In the genomic region with DNA sequence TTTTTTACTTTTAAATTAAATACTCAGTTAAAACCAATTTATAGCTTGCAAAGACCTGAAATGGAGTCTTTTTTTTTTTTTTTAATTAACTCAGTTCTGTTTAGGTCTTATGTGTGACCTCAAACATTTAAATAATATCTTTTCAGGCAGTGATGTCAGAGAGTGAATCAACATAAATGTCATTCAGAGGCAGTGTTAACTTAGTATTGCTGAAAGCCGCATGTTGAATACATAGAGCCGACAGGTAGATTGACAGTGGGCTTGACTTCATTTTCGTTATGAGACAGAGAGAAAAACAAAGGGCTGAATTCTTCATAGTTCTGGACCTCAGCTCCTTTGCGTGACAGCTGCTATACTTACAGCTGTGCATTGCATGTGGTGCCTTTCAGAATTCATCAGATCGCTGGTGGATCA, we compare ENCODE assay signal across 10 cellular contexts. TPM values are rescaled to one million over a fixed set of nuclear protein-coding genes. Genes with fewer than 3 reads are reported as not detected.
DNase-seq lines count a peak whose midpoint lies in the region; ATAC-seq and TF ChIP-seq lines count a peak whose summit lies in the region.
"Had no signal": no experiment of that assay in that cellular context is flagged by ENCODE, and none has a peak within 500 bp of the region (broad histone marks: within the 10 kb centered on the region; RNA-seq: fewer than 3 reads in every experiment).

No MANE protein-coding gene starts in this region.

- H3K27ac Mint-ChIP-seq in CD4-positive, alpha-beta T cell, result no peak overlapping the region
- no peak overlapping the region for H3K27ac Mint-ChIP-seq in activated naive CD4-positive, alpha-beta T cell treated with anti-CD3 and anti-CD28 coated beads for 36 hours

- peaks cover 5 to 13% of the 10 kb centered on the region in 2 experiments for H3K36me3 ChIP-seq in mesenchymal stem cell (ENCODE audit: control insufficient read depth in 1 of 2, insufficient read depth in 2 of 2, low read depth in 1 of 2, low read length in 2 of 2)
- H3K36me3 ChIP-seq: tibial artery had no signal

- no peak overlapping the region for H3K23ac ChIP-seq in mesenchymal stem cell (ENCODE audit: low read length in 2 of 2)

- CTCF ChIA-PET in CD4-positive, alpha-beta T cell (lab: Charles Lee), result interaction anchor here (0.8 to 1.3 kb wide), 3 partner anchors 16 to 48 kb away, joined by 3 to 4 read pairs (median 3); no protein-coding TSS in a partner anchor
- CTCF ChIA-PET in RWPE1 (lab: Yijun Ruan, JAX), result interaction anchor here (0.6 kb wide), 1 partner anchor 37 kb away, joined by 3 read pairs; no protein-coding TSS in a partner anchor
- CTCF ChIA-PET in activated naive CD4-positive, alpha-beta T cell treated with anti-CD3 and anti-CD28 coated beads for 36 hours (lab: Charles Lee), result interaction anchor here (0.6 to 1.2 kb wide), 3 partner anchors 24 to 88 kb away, joined by 5 to 9 read pairs (median 5); no protein-coding TSS in a partner anchor

- no peak for TF ChIP-seq CTCF in CD4-positive, alpha-beta T cell (IDR thresholded peaks at IDR 0.05)
- TF ChIP-seq CTCF in RWPE1 (conservative IDR thresholded peaks at IDR 0.05; ENCODE audit: low read depth), result no peak

- H2BK5ac ChIP-seq in mesenchymal stem cell (ENCODE audit: low read depth, low read length, poor library complexity, severe bottlenecking), result no peak overlapping the region

- no peak overlapping the region for H3K27ac ChIP-seq in CD4-positive, alpha-beta T cell (ENCODE audit: low read depth, low read length)
- H3K27ac ChIP-seq in mesenchymal stem cell (ENCODE audit: low read length, poor library complexity, severe bottlenecking) (no peak overlapping the region), RWPE1 (no peak overlapping the region)
- H3K27ac ChIP-seq: tibial artery had no signal

- H3K4me1 ChIP-seq in mesenchymal stem cell (ENCODE audit: control insufficient read depth, insufficient read depth, low read depth, low read length), result peaks cover 6% of the 10 kb centered on the region

- ATAC-seq in CD4-positive, alpha-beta T cell (ENCODE audit: poor library complexity), result no peak
- ATAC-seq in GM19351 (IDR thresholded peaks at IDR 0.05; ENCODE audit: unreplicated experiment), result peak; percentile 36

- H3K9me3 Mint-ChIP-seq in CD4-positive, alpha-beta T cell, result no peaks in the 10 kb centered on the region
- no peaks in the 10 kb centered on the region for H3K9me3 Mint-ChIP-seq in activated naive CD4-positive, alpha-beta T cell treated with anti-CD3 and anti-CD28 coated beads for 36 hours

- no peak overlapping the region for H4K8ac ChIP-seq in mesenchymal stem cell (ENCODE audit: low read length)

- peaks cover 44% of the 10 kb centered on the region for H3K36me3 Mint-ChIP-seq in CD4-positive, alpha-beta T cell (ENCODE audit: low read depth)
- H3K36me3 Mint-ChIP-seq in activated naive CD4-positive, alpha-beta T cell treated with anti-CD3 and anti-CD28 coated beads for 36 hours (ENCODE audit: low read depth), result peaks cover 27% of the 10 kb centered on the region

- no peak overlapping the region for H2BK120ac ChIP-seq in mesenchymal stem cell (ENCODE audit: low read depth, low read length)

- no peak overlapping the region for H4K91ac ChIP-seq in mesenchymal stem cell (ENCODE audit: low read length)

- peaks cover 82% of the 10 kb centered on the region for H3K4me1 Mint-ChIP-seq in CD4-positive, alpha-beta T cell (ENCODE audit: low read depth)
- peaks cover 62% of the 10 kb centered on the region for H3K4me1 Mint-ChIP-seq in activated naive CD4-positive, alpha-beta T cell treated with anti-CD3 and anti-CD28 coated beads for 36 hours (ENCODE audit: low read depth)

- peak overlapping the region; percentile 97 for H3K9ac ChIP-seq in mesenchymal stem cell (ENCODE audit: low read length)

- H3K4ac ChIP-seq in mesenchymal stem cell (ENCODE audit: low read depth in 1 of 2, low read length in 2 of 2), result no peak overlapping the region

- in situ Hi-C loops in SK-MEL-5 (cut with HindIII; ENCODE audit: low pct_unique_long_range_greater_than_20kb, low sequenced_read_pairs), result no loop called here

- no peak for DNase-seq in CD4-positive, alpha-beta T cell
- DNase-seq in SK-MEL-5 (ENCODE audit: low read depth, low spot score) (peak; percentile 62), mesenchymal stem cell (peak; percentile 24), DMS153 treated with DMSO at 0.1 percent for 48 hours (lab: John Stamatoyannopoulos, UW; ENCODE audit: unreplicated experiment) (no peak), NCI-H1694 (lab: John Stamatoyannopoulos, UW) (no peak), RWPE1 (ENCODE audit: low spot score) (no peak)
- DNase-seq in activated naive CD4-positive, alpha-beta T cell treated with anti-CD3 and anti-CD28 coated beads for 36 hours, result no peak
- DNase-seq: NCI-H2029 treated with DMSO at 0.1 percent for 48 hours, tibial artery had no signal

- 86% methylated on average over 5 of the region's 5 CpGs for WGBS in mesenchymal stem cell

- H3K4me3 ChIP-seq in mesenchymal stem cell (ENCODE audit: insufficient read depth in 1 of 2, low read depth in 1 of 2, low read length in 2 of 2), result peak overlapping the region in 1 of 2 experiments; percentile 94

- H3K4me3 Mint-ChIP-seq in CD4-positive, alpha-beta T cell, result peak overlapping the region; percentile 98
- H3K4me3 Mint-ChIP-seq in activated naive CD4-positive, alpha-beta T cell treated with anti-CD3 and anti-CD28 coated beads for 36 hours, result no peak overlapping the region

- no peaks in the 10 kb centered on the region for H3K9me3 ChIP-seq in CD4-positive, alpha-beta T cell (ENCODE audit: control insufficient read depth, low read length)
- no peaks in the 10 kb centered on the region for H3K9me3 ChIP-seq in mesenchymal stem cell (ENCODE audit: control insufficient read depth, low read length)
- H3K9me3 ChIP-seq: tibial artery had no signal

- no peak overlapping the region for H2AFZ ChIP-seq in mesenchymal stem cell (ENCODE audit: low read depth, low read length)

- peaks cover under 1% of the 10 kb centered on the region for H3K79me1 ChIP-seq in mesenchymal stem cell (replicated peaks; ENCODE audit: low read length, poor library complexity, severe bottlenecking)

- no peak overlapping the region for H2BK12ac ChIP-seq in mesenchymal stem cell (ENCODE audit: low read length in 2 of 2)

- intact Hi-C loops in CD4-positive, alpha-beta T cell (cut with DNase I, micrococcal nuclease), result no loop called here
- intact Hi-C loops in activated naive CD4-positive, alpha-beta T cell treated with anti-CD3 and anti-CD28 coated beads for 36 hours (cut with micrococcal nuclease), result loop anchor here (5.0 kb wide), 1 partner anchor 41 kb away; no protein-coding TSS in a partner anchor

- POLR2A ChIA-PET in CD4-positive, alpha-beta T cell (lab: Charles Lee), result interaction anchor here (0.8 to 1.6 kb wide), 4 partner anchors 17 to 50 kb away, joined by 3 to 5 read pairs (median 4); no protein-coding TSS in a partner anchor
- POLR2A ChIA-PET in RWPE1 (lab: Yijun Ruan, JAX; ENCODE audit: low non-redundant PET), result no interaction called here

- no peak overlapping the region for H2BK15ac ChIP-seq in mesenchymal stem cell (ENCODE audit: low read depth, poor library complexity, severe bottlenecking)

- H3K14ac ChIP-seq in mesenchymal stem cell (ENCODE audit: low read length in 2 of 2), result no peak overlapping the region

- H3K4me2 ChIP-seq in mesenchymal stem cell (ENCODE audit: low read length, poor library complexity, severe bottlenecking), result peak overlapping the region; percentile 31

- no peak overlapping the region for H2AK5ac ChIP-seq in mesenchymal stem cell (ENCODE audit: low read length, severe bottlenecking)

- no peak overlapping the region for H3K18ac ChIP-seq in mesenchymal stem cell (ENCODE audit: low read depth in 1 of 2, low read length in 2 of 2)

- no peaks in the 10 kb centered on the region for H3K27me3 ChIP-seq in CD4-positive, alpha-beta T cell (ENCODE audit: control insufficient read depth, insufficient read depth, low read length)
- no peaks in the 10 kb centered on the region for H3K27me3 ChIP-seq in mesenchymal stem cell (ENCODE audit: control insufficient read depth in 1 of 2, insufficient read depth in 1 of 2, low read length in 2 of 2)
- H3K27me3 ChIP-seq: tibial artery had no signal

- no peaks in the 10 kb centered on the region for H3K27me3 Mint-ChIP-seq in CD4-positive, alpha-beta T cell
- H3K27me3 Mint-ChIP-seq in activated naive CD4-positive, alpha-beta T cell treated with anti-CD3 and anti-CD28 coated beads for 36 hours (ENCODE audit: low read depth), result no peaks in the 10 kb centered on the region

RNA-seq across cellular contexts. Expression of gene PRDM2, which starts 51.5 kb away (rescaled TPM):
- 100 to 1,000 TPM; 136 to 140 TPM for total RNA-seq in CD4-positive, alpha-beta T cell
- 4.5 and 8.3 TPM in 2 replicates for total RNA-seq in SK-MEL-5 (2014; rRNA removed; shearing (Covaris generic))
- 16.3 and 18.2 TPM in 2 replicates for polyA plus RNA-seq in SK-MEL-5 (2015; cell fraction: cytosol; rRNA removed)
- polyA plus RNA-seq in SK-MEL-5 (2015; cell fraction: nucleus; rRNA removed), result 19.1 and 29.1 TPM in 2 replicates
- polyA plus RNA-seq in mesenchymal stem cell (2013, experiment 1 of 2), result 15.2 TPM
- polyA plus RNA-seq in mesenchymal stem cell (2013, experiment 2 of 2), result 14.8 TPM
- total RNA-seq in activated naive CD4-positive, alpha-beta T cell treated with anti-CD3 and anti-CD28 coated beads for 36 hours, result 10 to 100 TPM; 33.8 to 37.3 TPM

Comparison
In these comparisons a context has a peak if more than half of its experiments do, and no peak if none do; other contexts are left out.
1. DNase-seq: peak in SK-MEL-5 (single experiment) and mesenchymal stem cell (single experiment); none in CD4-positive, alpha-beta T cell (0 of 10), DMS153 treated with DMSO at 0.1 percent for 48 hours (single experiment), NCI-H1694 (single experiment), RWPE1 (single experiment) and activated naive CD4-positive, alpha-beta T cell treated with anti-CD3 and anti-CD28 coated beads for 36 hours (single experiment).